In the genomic region with DNA sequence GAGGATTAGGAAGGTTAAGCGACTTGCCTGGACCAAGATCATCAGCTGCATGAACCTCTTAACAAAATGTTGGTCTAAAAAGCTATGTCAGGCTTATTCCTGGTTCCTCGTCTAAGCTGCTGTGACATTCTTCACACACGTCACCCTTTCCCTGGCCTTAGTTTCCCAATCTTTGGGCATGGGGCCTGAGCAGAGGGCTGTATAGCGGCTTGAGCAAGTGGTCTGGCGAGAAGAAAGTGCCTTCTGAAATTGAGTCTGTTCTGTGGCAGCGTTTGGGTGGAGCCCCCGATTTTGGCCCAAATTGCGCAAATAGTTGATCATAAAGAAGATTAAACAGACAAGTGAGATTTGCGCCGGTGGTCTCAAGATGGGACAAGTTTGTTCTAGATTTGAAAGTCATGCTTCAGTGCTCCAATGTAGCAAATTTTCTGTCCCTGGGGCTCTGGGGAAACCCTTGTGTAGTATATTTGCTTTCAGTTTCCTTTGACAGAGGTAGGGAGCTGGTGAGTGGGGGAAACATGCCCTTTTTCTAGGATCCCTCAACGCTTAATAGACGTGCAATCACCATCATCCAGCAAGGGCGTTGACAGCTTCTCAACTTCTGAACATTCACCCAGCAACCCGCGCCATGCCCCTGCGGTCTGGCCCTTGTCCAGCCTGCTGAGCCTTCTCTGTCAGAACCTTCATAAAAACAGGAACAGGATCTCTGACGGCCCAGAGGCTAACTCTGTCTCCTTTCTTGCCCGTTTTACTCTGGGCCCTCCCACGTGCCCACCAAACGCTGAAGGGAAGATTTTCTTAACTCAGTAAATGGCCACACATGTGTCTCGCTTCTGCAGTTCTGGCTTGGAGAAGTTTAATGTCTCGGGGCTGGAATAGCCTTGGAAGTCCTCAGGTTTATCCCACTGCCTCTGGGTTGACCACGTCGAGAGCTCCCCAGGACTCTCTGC, we compare ENCODE assay signal across 9 cellular contexts. TPM values are rescaled to one million over a fixed set of nuclear protein-coding genes. Genes with fewer than 3 reads are reported as not detected.
DNase-seq lines count a peak whose midpoint lies in the region; ATAC-seq and TF ChIP-seq lines count a peak whose summit lies in the region.
"Had no signal": no experiment of that assay in that cellular context is flagged by ENCODE, and none has a peak within 500 bp of the region (broad histone marks: within the 10 kb centered on the region; RNA-seq: fewer than 3 reads in every experiment).

No MANE protein-coding gene starts in this region.

- H3K9me3 Mint-ChIP-seq in activated T-helper 17 cell treated with anti-CD3 and anti-CD28 coated beads, Interleukin-2, amount 50 U/mL, for 72 hours: no peaks in the 10 kb centered on the region
- H3K9me3 Mint-ChIP-seq in memory B cell: no peaks in the 10 kb centered on the region

- H3K27me3 Mint-ChIP-seq in activated T-helper 17 cell treated with anti-CD3 and anti-CD28 coated beads, Interleukin-2, amount 50 U/mL, for 72 hours: peaks cover under 1% of the 10 kb centered on the region
- no peaks in the 10 kb centered on the region for H3K27me3 Mint-ChIP-seq in memory B cell

- TF ChIP-seq CTCF in GM10266 (IDR thresholded peaks at IDR 0.05; ENCODE audit: control insufficient read depth, insufficient read depth, low read depth, missing control alignments): no peak

- in situ Hi-C loops in KBM-7 (cut with MboI; ENCODE audit: low pct_unique_long_range_greater_than_20kb, low sequenced_read_pairs): no loop called here

- peak overlapping the region; percentile 76 for H3K4me3 Mint-ChIP-seq in activated T-helper 17 cell treated with anti-CD3 and anti-CD28 coated beads, Interleukin-2, amount 50 U/mL, for 72 hours
- peak overlapping the region; percentile 79 for H3K4me3 Mint-ChIP-seq in memory B cell
- H3K4me3 Mint-ChIP-seq: brain had no signal

- H3K27ac Mint-ChIP-seq in activated T-helper 17 cell treated with anti-CD3 and anti-CD28 coated beads, Interleukin-2, amount 50 U/mL, for 72 hours: peak overlapping the region; percentile 81
- H3K27ac Mint-ChIP-seq in memory B cell: peak overlapping the region; percentile 97
- H3K27ac Mint-ChIP-seq: brain had no signal

- DNase-seq in GM10266 (ENCODE audit: extremely low spot score): peak; percentile 60
- peak; percentile 98 for DNase-seq in KBM-7
- peak; percentile 72 to 73 for DNase-seq in memory B cell (ENCODE audit: low spot score in 2 of 2)
- no peak for DNase-seq in dedifferentiated amniotic fluid mesenchymal stem cell (ENCODE audit: extremely low spot score)
- DNase-seq in NCI-H2029 (lab: John Stamatoyannopoulos, UW): no peak
- DNase-seq in NCI-H187 (lab: John Stamatoyannopoulos, UW): no peak

- no peaks in the 10 kb centered on the region for H3K36me3 Mint-ChIP-seq in activated T-helper 17 cell treated with anti-CD3 and anti-CD28 coated beads, Interleukin-2, amount 50 U/mL, for 72 hours (ENCODE audit: low read depth)
- H3K36me3 Mint-ChIP-seq in memory B cell: no peaks in the 10 kb centered on the region
- H3K36me3 Mint-ChIP-seq: brain had no signal

- peak; percentile 61 for ATAC-seq in GM21423 (IDR thresholded peaks at IDR 0.05; ENCODE audit: unreplicated experiment)
- ATAC-seq in activated T-helper 17 cell treated with anti-CD3 and anti-CD28 coated beads, Interleukin-2, amount 50 U/mL, for 72 hours (replicated peaks): peak; percentile 59
- ATAC-seq in memory B cell (ENCODE audit: low read depth): peak; percentile 92

- H3K4me1 Mint-ChIP-seq in activated T-helper 17 cell treated with anti-CD3 and anti-CD28 coated beads, Interleukin-2, amount 50 U/mL, for 72 hours: peaks cover 16% of the 10 kb centered on the region
- peaks cover 33% of the 10 kb centered on the region for H3K4me1 Mint-ChIP-seq in memory B cell
- H3K4me1 Mint-ChIP-seq: brain had no signal

RNA-seq across cellular contexts. Expression of gene CCND2, which starts 58.4 kb away (rescaled TPM):
- 100 to 1,000 TPM; 378 to 404 TPM for total RNA-seq in activated T-helper 17 cell treated with anti-CD3 and anti-CD28 coated beads, Interleukin-2, amount 50 U/mL, for 72 hours

Comparison
In these comparisons a context has a peak if more than half of its experiments do, and no peak if none do; other contexts are left out.
1. DNase-seq: peak in GM10266 (single experiment), KBM-7 (single experiment) and memory B cell (2 of 2); none in dedifferentiated amniotic fluid mesenchymal stem cell (single experiment), NCI-H2029 (single experiment) and NCI-H187 (0 of 2).
2. Peak in every context shown above with its lines, with median percentiles within 50 percentile points of each other: ATAC-seq.